ENCODE assay signal across 2 cellular contexts in the genomic region with DNA sequence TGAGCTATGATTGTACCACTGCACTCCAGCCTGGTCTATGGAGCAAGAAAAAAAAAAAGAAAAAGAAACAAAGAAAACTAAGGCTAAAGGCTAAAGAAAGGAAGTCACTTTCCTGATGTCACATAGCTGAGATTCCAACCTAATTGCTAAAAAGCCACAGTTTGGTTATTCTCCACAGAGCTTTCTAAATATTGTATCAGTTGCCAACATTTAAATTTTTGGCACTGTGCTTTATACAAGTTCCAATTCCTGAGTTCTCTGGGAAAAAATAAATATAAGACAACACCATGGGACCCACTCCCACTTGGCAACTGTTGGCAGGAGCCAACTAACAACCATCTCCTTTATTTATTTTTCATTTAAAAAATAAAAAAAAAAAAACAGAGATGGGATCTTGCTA.
TF ChIP-seq lines count a peak whose summit lies in the region.

No MANE protein-coding gene starts in this region.

TF ChIP-seq in liver, 16 proteins besides CTCF, POLR2A, EP300 and RAD21:
- TF ChIP-seq FOXA1 (IDR thresholded peaks at IDR 0.05) (no peak), NR2F2 (IDR thresholded peaks at IDR 0.05) (peak; percentile 51)

TF ChIP-seq in HepG2, 621 proteins besides CTCF, POLR2A, EP300 and RAD21:
- TF ChIP-seq, protein P1, sequence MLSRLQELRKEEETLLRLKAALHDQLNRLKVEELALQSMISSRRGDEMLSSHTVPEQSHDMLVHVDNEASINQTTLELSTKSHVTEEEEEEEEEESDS (CRISPR knock-in tag; IDR thresholded peaks at IDR 0.05; ENCODE audit: borderline replicate concordance): no peak
- no peak for TF ChIP-seq ATAD3A (CRISPR knock-in tag; IDR thresholded peaks at IDR 0.05)
- TF ChIP-seq FOSL2 (CRISPR knock-in tag; IDR thresholded peaks at IDR 0.05): no peak
- TF ChIP-seq JUND (CRISPR knock-in tag; IDR thresholded peaks at IDR 0.05): no peak
- TF ChIP-seq KDM3A (CRISPR knock-in tag; IDR thresholded peaks at IDR 0.05; ENCODE audit: low read depth): no peak
- TF ChIP-seq ZFP36L2 (CRISPR knock-in tag; IDR thresholded peaks at IDR 0.05): no peak
- no peak for TF ChIP-seq DNMT3B (CRISPR knock-in tag; conservative IDR thresholded peaks at IDR 0.05)
- TF ChIP-seq ZNF512 (CRISPR knock-in tag; IDR thresholded peaks at IDR 0.05): no peak
- no peak for TF ChIP-seq MIXL1 (CRISPR knock-in tag; IDR thresholded peaks at IDR 0.05)
- TF ChIP-seq ZNF704 (CRISPR knock-in tag; IDR thresholded peaks at IDR 0.05; ENCODE audit: borderline replicate concordance): no peak
- TF ChIP-seq HDAC6 (IDR thresholded peaks at IDR 0.05; ENCODE audit: low read depth, low read length): no peak
- no peak for TF ChIP-seq ZNF496 (CRISPR knock-in tag; IDR thresholded peaks at IDR 0.05; ENCODE audit: insufficient replicate concordance)
- TF ChIP-seq SALL1 (CRISPR knock-in tag; IDR thresholded peaks at IDR 0.05): no peak
